In genomic region chr1:19484338-19484792, GRCh38 we compare ENCODE assay signal across 8 cellular contexts. TPM values are rescaled to one million over a fixed set of nuclear protein-coding genes. Genes with fewer than 3 reads are reported as not detected.
DNase-seq lines count a peak whose midpoint lies in the region; ATAC-seq and TF ChIP-seq lines count a peak whose summit lies in the region.

No MANE protein-coding gene starts in this region.

- H3K4me3 ChIP-seq in cardiac muscle cell (peak overlapping the region; percentile 100), iPS-18a (ENCODE audit: low read length) (peak overlapping the region; percentile 89)

- peak overlapping the region; percentile 96 for H3K4me3 Mint-ChIP-seq in activated naive CD4-positive, alpha-beta T cell treated with anti-CD3 and anti-CD28 coated beads for 36 hours
- H3K4me3 Mint-ChIP-seq in stimulated activated memory B cell treated with anti-CD40 and anti-IgM and Interleukin-4, amounts not matched to agents 10 μg/mL and 1 μg/mL and 100 μg/mL, for 72 hours, result peak overlapping the region; percentile 88

- CTCF ChIA-PET in activated naive CD4-positive, alpha-beta T cell treated with anti-CD3 and anti-CD28 coated beads for 36 hours (lab: Charles Lee), result interaction anchor here (0.6 to 2.4 kb wide), 4 partner anchors 19 to 170 kb away, joined by 3 to 10 read pairs (median 4); no protein-coding TSS in a partner anchor

- peak overlapping the region; percentile 86 for H3K9ac ChIP-seq in iPS-18a (ENCODE audit: low read length)

- H3K27ac ChIP-seq in cardiac muscle cell (peak overlapping the region; percentile 100), iPS-18a (ENCODE audit: low read length) (peak overlapping the region; percentile 55)

- H3K9me3 Mint-ChIP-seq in activated naive CD4-positive, alpha-beta T cell treated with anti-CD3 and anti-CD28 coated beads for 36 hours, result no peaks in the 10 kb centered on the region
- H3K9me3 Mint-ChIP-seq in stimulated activated memory B cell treated with anti-CD40 and anti-IgM and Interleukin-4, amounts not matched to agents 10 μg/mL and 1 μg/mL and 100 μg/mL, for 72 hours, result no peaks in the 10 kb centered on the region

- H3K27me3 ChIP-seq in cardiac muscle cell, result no peaks in the 10 kb centered on the region
- H3K27me3 ChIP-seq in iPS-18a (ENCODE audit: control insufficient read depth, insufficient read depth, low read length), result no peaks in the 10 kb centered on the region

- H3K27ac Mint-ChIP-seq in activated naive CD4-positive, alpha-beta T cell treated with anti-CD3 and anti-CD28 coated beads for 36 hours, result peak overlapping the region; percentile 97
- H3K27ac Mint-ChIP-seq in stimulated activated memory B cell treated with anti-CD40 and anti-IgM and Interleukin-4, amounts not matched to agents 10 μg/mL and 1 μg/mL and 100 μg/mL, for 72 hours, result peak overlapping the region; percentile 94

- H3K4me1 Mint-ChIP-seq in activated naive CD4-positive, alpha-beta T cell treated with anti-CD3 and anti-CD28 coated beads for 36 hours (ENCODE audit: low read depth), result peaks cover 69% of the 10 kb centered on the region
- H3K4me1 Mint-ChIP-seq in stimulated activated memory B cell treated with anti-CD40 and anti-IgM and Interleukin-4, amounts not matched to agents 10 μg/mL and 1 μg/mL and 100 μg/mL, for 72 hours, result peaks cover 78% of the 10 kb centered on the region

- H3K9me3 ChIP-seq in cardiac muscle cell (ENCODE audit: low read depth), result no peaks in the 10 kb centered on the region
- H3K9me3 ChIP-seq in iPS-18a (ENCODE audit: control insufficient read depth, low read depth, low read length), result no peaks in the 10 kb centered on the region

- intact Hi-C loops in Right ventricle myocardium inferior (cut with DNase I), result loop anchor here (5.0 kb wide), 1 partner anchor 92 kb away; no protein-coding TSS in a partner anchor
- intact Hi-C loops in activated naive CD4-positive, alpha-beta T cell treated with anti-CD3 and anti-CD28 coated beads for 36 hours (cut with micrococcal nuclease), result loop anchor here (2.0 kb wide), 1 partner anchor 226 kb away; no protein-coding TSS in a partner anchor

- H3K36me3 ChIP-seq in cardiac muscle cell (no peaks in the 10 kb centered on the region), iPS-18a (ENCODE audit: control insufficient read depth, low read depth, low read length) (no peaks in the 10 kb centered on the region)

- peaks cover 19% of the 10 kb centered on the region for H3K36me3 Mint-ChIP-seq in activated naive CD4-positive, alpha-beta T cell treated with anti-CD3 and anti-CD28 coated beads for 36 hours (ENCODE audit: low read depth)
- H3K36me3 Mint-ChIP-seq in stimulated activated memory B cell treated with anti-CD40 and anti-IgM and Interleukin-4, amounts not matched to agents 10 μg/mL and 1 μg/mL and 100 μg/mL, for 72 hours, result peaks cover 16% of the 10 kb centered on the region

- ATAC-seq in Right ventricle myocardium inferior, result no peak
- ATAC-seq in stimulated activated memory B cell treated with anti-CD40 and anti-IgM and Interleukin-4, amounts not matched to agents 10 μg/mL and 1 μg/mL and 100 μg/mL, for 72 hours, result no peak

- H3K4me1 ChIP-seq in cardiac muscle cell (ENCODE audit: low read depth) (peaks cover 39% of the 10 kb centered on the region), iPS-18a (ENCODE audit: control insufficient read depth, low read depth, low read length) (peaks cover 51% of the 10 kb centered on the region)

- TF ChIP-seq CTCF in cardiac muscle cell (IDR thresholded peaks at IDR 0.05; ENCODE audit: low read depth, low read length), result no peak

- H3K27me3 Mint-ChIP-seq in activated naive CD4-positive, alpha-beta T cell treated with anti-CD3 and anti-CD28 coated beads for 36 hours (ENCODE audit: low read depth), result no peaks in the 10 kb centered on the region
- H3K27me3 Mint-ChIP-seq in stimulated activated memory B cell treated with anti-CD40 and anti-IgM and Interleukin-4, amounts not matched to agents 10 μg/mL and 1 μg/mL and 100 μg/mL, for 72 hours, result no peaks in the 10 kb centered on the region

- DNase-seq in cardiac muscle cell (ENCODE audit: low read depth in 1 of 2, low spot score in 1 of 2), result no peak
- no peak for DNase-seq in Right ventricle myocardium inferior (ENCODE audit: missing footprints)
- DNase-seq in activated naive CD4-positive, alpha-beta T cell treated with anti-CD3 and anti-CD28 coated beads for 36 hours, result peak; percentile 51
- no peak for DNase-seq in COR-L47 (lab: John Stamatoyannopoulos, UW)
- no peak for DNase-seq in occipital lobe (lab: John Stamatoyannopoulos, UW)
- DNase-seq in NCI-H526 treated with DMSO at 0.1 percent for 48 hours (lab: John Stamatoyannopoulos, UW), result no peak

RNA-seq across cellular contexts. Expression of gene CAPZB, which starts 1.0 kb away (rescaled TPM):
- total RNA-seq in cardiac muscle cell (86.2 and 127 TPM in 2 replicates), Right ventricle myocardium inferior (267 TPM), occipital lobe (38.4 TPM)
- 185 and 278 TPM in 2 replicates for polyA plus RNA-seq in cardiac muscle cell
- total RNA-seq in activated naive CD4-positive, alpha-beta T cell treated with anti-CD3 and anti-CD28 coated beads for 36 hours, result 100 to 1,000 TPM; 362 to 381 TPM
